Comparison of ENCODE assay signal across 1 cellular context in genomic region chr7:138207555-138207971, GRCh38.
TF ChIP-seq lines count a peak whose summit lies in the region.

No MANE protein-coding gene starts in this region.

TF ChIP-seq in WTC11, 78 proteins besides CTCF, POLR2A, EP300 and RAD21 (continued from another document):
- peak; percentile 87 for TF ChIP-seq USF2 (CRISPR knock-in tag; IDR thresholded peaks at IDR 0.05)
- no peak for TF ChIP-seq KAT7 (CRISPR knock-in tag; IDR thresholded peaks at IDR 0.05; ENCODE audit: borderline replicate concordance)
- TF ChIP-seq, protein P1, sequence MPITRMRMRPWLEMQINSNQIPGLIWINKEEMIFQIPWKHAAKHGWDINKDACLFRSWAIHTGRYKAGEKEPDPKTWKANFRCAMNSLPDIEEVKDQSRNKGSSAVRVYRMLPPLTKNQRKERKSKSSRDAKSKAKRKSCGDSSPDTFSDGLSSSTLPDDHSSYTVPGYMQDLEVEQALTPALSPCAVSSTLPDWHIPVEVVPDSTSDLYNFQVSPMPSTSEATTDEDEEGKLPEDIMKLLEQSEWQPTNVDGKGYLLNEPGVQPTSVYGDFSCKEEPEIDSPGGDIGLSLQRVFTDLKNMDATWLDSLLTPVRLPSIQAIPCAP (CRISPR knock-in tag; IDR thresholded peaks at IDR 0.05): no peak
- TF ChIP-seq TEAD1 (CRISPR knock-in tag; IDR thresholded peaks at IDR 0.05): peak; percentile 79; the same call in 1 of the 2 replicates
